ENCODE assay signal across 29 cellular contexts in genomic region chr17:30074254-30074653, GRCh38.
"Had no signal": no experiment of that assay in that cellular context is flagged by ENCODE, and none has a peak within 500 bp of the region (broad histone marks: within the 10 kb centered on the region; RNA-seq: fewer than 3 reads in every experiment).

No MANE protein-coding gene starts in this region.

- H3K9me3 ChIP-seq: stomach, suprapubic skin, testis, thoracic aorta, thyroid gland, transverse colon, upper lobe of left lung, upper lobe of right lung, uterus, vagina had no signal

- H3K9me3 Mint-ChIP-seq: stimulated activated memory B cell treated with anti-CD40 and anti-IgM and Interleukin-4, amounts not matched to agents 10 μg/mL and 1 μg/mL and 100 μg/mL, for 72 hours; stimulated activated naive CD8-positive, alpha-beta T cell treated with anti-CD3 and anti-CD28 coated beads, Interleukin-15, amount 100 ng/mL, for 72 hours; stimulated activated naive CD8-positive, alpha-beta T cell treated with anti-CD3 and anti-CD28 coated beads, Interleukin-15, Interleukin-2, amounts not matched to agents 100 ng/mL and 50 ng/mL, for 24 hours; type B pancreatic cell had no signal

- H3K27ac Mint-ChIP-seq: stimulated activated effector memory CD8-positive, alpha-beta T cell treated with anti-CD3 and anti-CD28 coated beads, Interleukin-12 subunit alpha, Interleukin-12 subunit beta, amount 100 ng/mL, for 72 hours; stimulated activated memory B cell treated with anti-CD40 and anti-IgM and Interleukin-4, amounts not matched to agents 10 μg/mL and 1 μg/mL and 100 μg/mL, for 72 hours; stimulated activated naive B cell treated with anti-CD40 and anti-IgM and Interleukin-4, amounts not matched to agents 10 μg/mL and 1 μg/mL and 100 μg/mL, for 72 hours; stimulated activated naive CD8-positive, alpha-beta T cell treated with anti-CD3 and anti-CD28 coated beads, Interleukin-15, amount 100 ng/mL, for 72 hours; stimulated activated naive CD8-positive, alpha-beta T cell treated with anti-CD3 and anti-CD28 coated beads, Interleukin-15, Interleukin-2, amounts not matched to agents 100 ng/mL and 50 ng/mL, for 24 hours; type B pancreatic cell had no signal

- H3K4me3 Mint-ChIP-seq: stimulated activated effector memory CD8-positive, alpha-beta T cell treated with anti-CD3 and anti-CD28 coated beads, Interleukin-12 subunit alpha, Interleukin-12 subunit beta, amount 100 ng/mL, for 72 hours; stimulated activated memory B cell treated with anti-CD40 and anti-IgM and Interleukin-4, amounts not matched to agents 10 μg/mL and 1 μg/mL and 100 μg/mL, for 72 hours; stimulated activated naive B cell treated with anti-CD40 and anti-IgM and Interleukin-4, amounts not matched to agents 10 μg/mL and 1 μg/mL and 100 μg/mL, for 72 hours; stimulated activated naive CD8-positive, alpha-beta T cell treated with anti-CD3 and anti-CD28 coated beads, Interleukin-15, amount 100 ng/mL, for 72 hours; stimulated activated naive CD8-positive, alpha-beta T cell treated with anti-CD3 and anti-CD28 coated beads, Interleukin-15, Interleukin-2, amounts not matched to agents 100 ng/mL and 50 ng/mL, for 24 hours; type B pancreatic cell had no signal

- H3K4me1 Mint-ChIP-seq: stimulated activated effector memory CD8-positive, alpha-beta T cell treated with anti-CD3 and anti-CD28 coated beads, Interleukin-12 subunit alpha, Interleukin-12 subunit beta, amount 100 ng/mL, for 72 hours; stimulated activated memory B cell treated with anti-CD40 and anti-IgM and Interleukin-4, amounts not matched to agents 10 μg/mL and 1 μg/mL and 100 μg/mL, for 72 hours; stimulated activated naive B cell treated with anti-CD40 and anti-IgM and Interleukin-4, amounts not matched to agents 10 μg/mL and 1 μg/mL and 100 μg/mL, for 72 hours; stimulated activated naive CD8-positive, alpha-beta T cell treated with anti-CD3 and anti-CD28 coated beads, Interleukin-15, amount 100 ng/mL, for 72 hours had no signal

- FAIRE-seq: urothelium cell line had no signal

- H3K27me3 Mint-ChIP-seq: stimulated activated naive B cell treated with anti-CD40 and anti-IgM and Interleukin-4, amounts not matched to agents 10 μg/mL and 1 μg/mL and 100 μg/mL, for 72 hours had no signal

- H3K27ac ChIP-seq: stomach, suprapubic skin, testis, thoracic aorta, thyroid gland, tibial artery, tibial nerve, transverse colon, upper lobe of left lung, upper lobe of right lung, uterus, vagina had no signal

- H3K36me3 Mint-ChIP-seq: stimulated activated effector memory CD8-positive, alpha-beta T cell treated with anti-CD3 and anti-CD28 coated beads, Interleukin-12 subunit alpha, Interleukin-12 subunit beta, amount 100 ng/mL, for 72 hours; stimulated activated memory B cell treated with anti-CD40 and anti-IgM and Interleukin-4, amounts not matched to agents 10 μg/mL and 1 μg/mL and 100 μg/mL, for 72 hours; stimulated activated naive B cell treated with anti-CD40 and anti-IgM and Interleukin-4, amounts not matched to agents 10 μg/mL and 1 μg/mL and 100 μg/mL, for 72 hours; type B pancreatic cell had no signal

- H3K27me3 ChIP-seq: testis, thyroid gland, tibial artery, tibial nerve, transverse colon, upper lobe of left lung, upper lobe of right lung, uterus, vagina had no signal

- DNase-seq: stimulated activated CD4-positive, alpha-beta T cell treated with anti-CD3 and anti-CD28 coated beads, Interleukin-2, amount 100 ng/mL, for 48 hours; stimulated activated CD4-positive, alpha-beta T cell treated with anti-CD3 and anti-CD28 coated beads, Interleukin-4, amount 100 ng/mL, for 1 hour; stimulated activated CD4-positive, alpha-beta T cell treated with anti-CD3 and anti-CD28 coated beads, Interleukin-4, amount 100 ng/mL, for 24 hours; stimulated activated CD4-positive, alpha-beta T cell treated with anti-CD3 and anti-CD28 coated beads, Interleukin-4, amount 100 ng/mL, for 4 hours; stimulated activated CD8-positive, alpha-beta memory T cell treated with anti-CD3 and anti-CD28 coated beads, Interleukin-4, amount 100 ng/mL, for 48 hours; stimulated activated naive B cell treated with anti-CD40 and anti-IgM and Interleukin-4, amounts not matched to agents 10 μg/mL and 1 μg/mL and 100 μg/mL, for 72 hours; stimulated activated naive CD4-positive, alpha-beta T cell; stimulated activated naive CD4-positive, alpha-beta T cell treated with Interleukin-2 at 50 U/mL for 16 hours; stimulated activated naive CD8-positive, alpha-beta T cell treated with anti-CD3 and anti-CD28 coated beads, Interleukin-15, amount 100 ng/mL, for 72 hours; stimulated activated naive CD8-positive, alpha-beta T cell treated with anti-CD3 and anti-CD28 coated beads, Interleukin-15, Interleukin-2, amounts not matched to agents 100 U/mL and 50 U/mL, for 24 hours; stomach; substantia nigra; testis; thyroid gland; tibial artery; transverse colon; trophoblast cell; upper lobe of left lung; upper lobe of right lung; uterus had no signal

- ATAC-seq: stimulated activated effector memory CD8-positive, alpha-beta T cell treated with anti-CD3 and anti-CD28 coated beads, Interleukin-12 subunit alpha, Interleukin-12 subunit beta, amount 100 ng/mL, for 72 hours; stimulated activated memory B cell treated with anti-CD40 and anti-IgM and Interleukin-4, amounts not matched to agents 10 μg/mL and 1 μg/mL and 100 μg/mL, for 72 hours; stimulated activated naive B cell treated with anti-CD40 and anti-IgM and Interleukin-4, amounts not matched to agents 10 μg/mL and 1 μg/mL and 100 μg/mL, for 72 hours; stimulated activated naive CD8-positive, alpha-beta T cell treated with anti-CD3 and anti-CD28 coated beads, Interleukin-15, amount 100 ng/mL, for 72 hours; stimulated activated naive CD8-positive, alpha-beta T cell treated with anti-CD3 and anti-CD28 coated beads, Interleukin-15, Interleukin-2, amounts not matched to agents 100 U/mL and 50 U/mL, for 24 hours; upper lobe of right lung had no signal

- H3K4me1 ChIP-seq: stomach, suprapubic skin, testis, thyroid gland, tibial artery, tibial nerve, transverse colon, upper lobe of left lung, upper lobe of right lung, uterus, vagina had no signal

- H3K4me3 ChIP-seq: stomach, suprapubic skin, testis, thoracic aorta, thyroid gland, tibial artery, tibial nerve, transverse colon, upper lobe of left lung, upper lobe of right lung, uterus, vagina had no signal

- H3K36me3 ChIP-seq: stomach, suprapubic skin, thoracic aorta, thyroid gland, tibial artery, tibial nerve, transverse colon, upper lobe of left lung, upper lobe of right lung, uterus, vagina had no signal
